In the genomic region with DNA sequence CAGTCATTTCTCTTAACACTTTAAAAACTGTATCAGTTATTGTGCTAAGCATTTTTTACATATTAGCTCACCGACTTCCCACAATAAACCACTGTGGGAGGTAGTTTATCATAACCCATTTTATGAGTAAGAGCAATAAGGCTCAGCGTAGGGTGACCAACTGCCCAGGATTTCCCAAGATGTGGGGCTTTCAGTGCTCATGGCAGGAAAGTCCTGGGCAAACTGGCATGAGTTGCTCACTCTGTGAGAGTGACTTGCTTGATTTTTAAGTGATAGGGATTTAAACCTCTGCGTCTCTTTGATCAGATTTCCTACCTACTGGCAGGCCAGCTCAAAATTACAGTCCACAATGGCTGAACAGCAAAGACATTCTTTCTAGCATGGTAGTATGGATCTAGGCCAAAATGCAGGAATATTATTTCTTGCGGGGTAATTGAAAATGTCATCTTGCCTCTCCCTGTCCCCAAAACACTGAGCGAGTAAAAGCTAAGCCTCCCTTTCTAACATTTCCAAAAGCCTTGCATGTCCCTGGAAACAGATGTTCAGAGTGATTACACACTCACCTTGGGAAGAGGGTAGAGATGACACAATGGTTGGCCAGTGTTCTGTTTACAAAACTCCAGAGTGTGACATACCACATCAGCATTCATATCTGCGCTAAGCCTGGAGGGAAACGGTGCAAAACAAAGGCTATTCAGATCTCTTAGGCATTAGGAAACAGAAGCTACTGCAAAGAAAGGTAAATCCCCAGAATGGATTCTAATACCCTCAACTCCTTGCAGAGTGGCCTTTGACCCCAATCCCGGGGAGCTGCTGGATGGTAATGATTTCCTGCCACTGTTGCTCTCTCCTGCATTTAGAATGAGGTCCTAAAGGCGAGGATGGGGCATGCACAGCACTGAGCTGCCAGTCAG, we compare ENCODE assay signal across 10 cellular contexts.
DNase-seq lines count a peak whose midpoint lies in the region; ATAC-seq, FAIRE-seq and TF ChIP-seq lines count a peak whose summit lies in the region.
"Had no signal": no experiment of that assay in that cellular context is flagged by ENCODE, and none has a peak within 500 bp of the region (broad histone marks: within the 10 kb centered on the region; RNA-seq: fewer than 3 reads in every experiment).

No MANE protein-coding gene starts in this region.

- no peak overlapping the region for H3K4me3 ChIP-seq in bronchial epithelial cell (ENCODE audit: low read depth, low read length)
- H3K4me3 ChIP-seq in sigmoid colon: no peak overlapping the region
- H3K4me3 ChIP-seq: GM12878 had no signal

- intact Hi-C loops in sigmoid colon (cut with DNase I): no loop called here

- H3K27me3 ChIP-seq in bronchial epithelial cell (ENCODE audit: control insufficient read depth, insufficient read depth, low read length) (no peaks in the 10 kb centered on the region), sigmoid colon (no peaks in the 10 kb centered on the region)

- H3K36me3 ChIP-seq in bronchial epithelial cell (ENCODE audit: control insufficient read depth, insufficient read depth, low read length): no peaks in the 10 kb centered on the region
- no peaks in the 10 kb centered on the region for H3K36me3 ChIP-seq in sigmoid colon

- DNase-seq in Ammon's horn (ENCODE audit: low spot score) (peak; percentile 20), bronchial epithelial cell (ENCODE audit: low read depth) (peak; percentile 87), midbrain (lab: John Stamatoyannopoulos, UW) (peak; percentile 5), NOMO-1 treated with dmso at 0.1 percent for 144 hours (lab: John Stamatoyannopoulos, UW; ENCODE audit: unreplicated experiment) (no peak), sigmoid colon (no peak)

- WGBS in sigmoid colon, 2 donors: 45 to 73% methylated on average over 9 of the region's 9 CpGs

- TF ChIP-seq POLR2A in sigmoid colon (IDR thresholded peaks at IDR 0.05): no peak

- no peak for TF ChIP-seq RAD21 in Ishikawa (IDR thresholded peaks at IDR 0.05; ENCODE audit: low read depth)

- TF ChIP-seq CTCF in bronchial epithelial cell (IDR thresholded peaks at IDR 0.05; ENCODE audit: insufficient read depth, low read length, severe bottlenecking): no peak
- no peak for TF ChIP-seq CTCF in sigmoid colon (IDR thresholded peaks at IDR 0.05)

- H3K4me1 ChIP-seq in sigmoid colon: no peaks in the 10 kb centered on the region

- no peak for ATAC-seq in HG03025 (IDR thresholded peaks at IDR 0.05; ENCODE audit: low FRiP score, unreplicated experiment)
- ATAC-seq in HG03565 (IDR thresholded peaks at IDR 0.05; ENCODE audit: unreplicated experiment): no peak
- ATAC-seq: GM12878 had no signal

- H3K27ac ChIP-seq in sigmoid colon: no peak overlapping the region

- no peaks in the 10 kb centered on the region for H3K9me3 ChIP-seq in sigmoid colon

- FAIRE-seq in bronchial epithelial cell (lab: Jason Lieb, UNC): peak; percentile 70
- FAIRE-seq: endometrium, GM12878 had no signal

- TF ChIP-seq EP300 in Ishikawa (IDR thresholded peaks at IDR 0.05; ENCODE audit: borderline replicate concordance): peak; percentile 73; the same call in 1 of the 2 replicates
- TF ChIP-seq EP300 in sigmoid colon (IDR thresholded peaks at IDR 0.05): no peak

TF ChIP-seq in Ishikawa, 13 proteins besides CTCF, POLR2A, EP300 and RAD21:
- TF ChIP-seq ZBTB7A (IDR thresholded peaks at IDR 0.05; ENCODE audit: low read depth) (no peak), NFIC (IDR thresholded peaks at IDR 0.05) (0 out of 2 replicates have a peak, but pooled peaks have one; percentile 11), TAF1 (IDR thresholded peaks at IDR 0.05; ENCODE audit: low read depth) (no peak), FOXM1 (IDR thresholded peaks at IDR 0.05; ENCODE audit: borderline replicate concordance, low read depth) (peak; percentile 56; the same call in 1 of the 2 replicates), CREB1 (IDR thresholded peaks at IDR 0.05; ENCODE audit: low read depth) (no peak), YY1 (IDR thresholded peaks at IDR 0.05; ENCODE audit: low read depth) (no peak), EGR1 (IDR thresholded peaks at IDR 0.05) (no peak), TEAD4 (IDR thresholded peaks at IDR 0.05) (peak; percentile 49; the same call in 1 of the 2 replicates), CEBPB (IDR thresholded peaks at IDR 0.05) (no peak), TCF12 (IDR thresholded peaks at IDR 0.05; ENCODE audit: low read depth) (no peak)
- TF ChIP-seq, protein P1, sequence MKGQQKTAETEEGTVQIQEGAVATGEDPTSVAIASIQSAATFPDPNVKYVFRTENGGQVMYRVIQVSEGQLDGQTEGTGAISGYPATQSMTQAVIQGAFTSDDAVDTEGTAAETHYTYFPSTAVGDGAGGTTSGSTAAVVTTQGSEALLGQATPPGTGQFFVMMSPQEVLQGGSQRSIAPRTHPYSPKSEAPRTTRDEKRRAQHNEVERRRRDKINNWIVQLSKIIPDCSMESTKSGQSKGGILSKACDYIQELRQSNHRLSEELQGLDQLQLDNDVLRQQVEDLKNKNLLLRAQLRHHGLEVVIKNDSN (IDR thresholded peaks at IDR 0.05): no peak
- TF ChIP-seq, protein P2, sequence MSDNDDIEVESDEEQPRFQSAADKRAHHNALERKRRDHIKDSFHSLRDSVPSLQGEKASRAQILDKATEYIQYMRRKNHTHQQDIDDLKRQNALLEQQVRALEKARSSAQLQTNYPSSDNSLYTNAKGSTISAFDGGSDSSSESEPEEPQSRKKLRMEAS (IDR thresholded peaks at IDR 0.05): no peak
- TF ChIP-seq, protein P3, sequence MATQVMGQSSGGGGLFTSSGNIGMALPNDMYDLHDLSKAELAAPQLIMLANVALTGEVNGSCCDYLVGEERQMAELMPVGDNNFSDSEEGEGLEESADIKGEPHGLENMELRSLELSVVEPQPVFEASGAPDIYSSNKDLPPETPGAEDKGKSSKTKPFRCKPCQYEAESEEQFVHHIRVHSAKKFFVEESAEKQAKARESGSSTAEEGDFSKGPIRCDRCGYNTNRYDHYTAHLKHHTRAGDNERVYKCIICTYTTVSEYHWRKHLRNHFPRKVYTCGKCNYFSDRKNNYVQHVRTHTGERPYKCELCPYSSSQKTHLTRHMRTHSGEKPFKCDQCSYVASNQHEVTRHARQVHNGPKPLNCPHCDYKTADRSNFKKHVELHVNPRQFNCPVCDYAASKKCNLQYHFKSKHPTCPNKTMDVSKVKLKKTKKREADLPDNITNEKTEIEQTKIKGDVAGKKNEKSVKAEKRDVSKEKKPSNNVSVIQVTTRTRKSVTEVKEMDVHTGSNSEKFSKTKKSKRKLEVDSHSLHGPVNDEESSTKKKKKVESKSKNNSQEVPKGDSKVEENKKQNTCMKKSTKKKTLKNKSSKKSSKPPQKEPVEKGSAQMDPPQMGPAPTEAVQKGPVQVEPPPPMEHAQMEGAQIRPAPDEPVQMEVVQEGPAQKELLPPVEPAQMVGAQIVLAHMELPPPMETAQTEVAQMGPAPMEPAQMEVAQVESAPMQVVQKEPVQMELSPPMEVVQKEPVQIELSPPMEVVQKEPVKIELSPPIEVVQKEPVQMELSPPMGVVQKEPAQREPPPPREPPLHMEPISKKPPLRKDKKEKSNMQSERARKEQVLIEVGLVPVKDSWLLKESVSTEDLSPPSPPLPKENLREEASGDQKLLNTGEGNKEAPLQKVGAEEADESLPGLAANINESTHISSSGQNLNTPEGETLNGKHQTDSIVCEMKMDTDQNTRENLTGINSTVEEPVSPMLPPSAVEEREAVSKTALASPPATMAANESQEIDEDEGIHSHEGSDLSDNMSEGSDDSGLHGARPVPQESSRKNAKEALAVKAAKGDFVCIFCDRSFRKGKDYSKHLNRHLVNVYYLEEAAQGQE (IDR thresholded peaks at IDR 0.05; ENCODE audit: low read depth): no peak

Comparison
In these comparisons a context has a peak if more than half of its experiments do, and no peak if none do; other contexts are left out.
1. DNase-seq: peak in Ammon's horn (single experiment), bronchial epithelial cell (single experiment) and midbrain (single experiment); none in NOMO-1 treated with dmso at 0.1 percent for 144 hours (single experiment) and sigmoid colon (single experiment).